ENCODE assay signal across 8 cellular contexts in genomic region chr2:174395284-174395968, GRCh38. TPM values are rescaled to one million over a fixed set of nuclear protein-coding genes. Genes with fewer than 3 reads are reported as not detected.
DNase-seq lines count a peak whose midpoint lies in the region; ATAC-seq, FAIRE-seq and TF ChIP-seq lines count a peak whose summit lies in the region.

TSS of gene SCRN3 (plus strand) at chr2:174395730. CDS start at chr2:174398284, 2,554 bp downstream.

- TF ChIP-seq CTCF in GM10266 (IDR thresholded peaks at IDR 0.05; ENCODE audit: control insufficient read depth, insufficient read depth, low read depth, missing control alignments) (no peak), pancreas (IDR thresholded peaks at IDR 0.05) (no peak), tibial artery (IDR thresholded peaks at IDR 0.05) (no peak)

- 0 to 1% methylated on average over 34 to 35 of the region's 35 CpGs for WGBS in pancreas, 2 donors

- H3K4me1 ChIP-seq in pancreas: peaks cover 0 to 22% (median 12%) of the 10 kb centered on the region in 3 donors
- peaks cover 0 to 36% (median 23%) of the 10 kb centered on the region in 4 donors for H3K4me1 ChIP-seq in tibial artery

- H3K36me3 ChIP-seq in pancreas: no peaks in the 10 kb centered on the region
- H3K36me3 ChIP-seq in tibial artery: peaks cover 0 to 9% (median 9%) of the 10 kb centered on the region in 3 donors

- H3K4me3 ChIP-seq in pancreas: peak within 1 kb of the TSS; percentile 39 to 76 (median 55)
- H3K4me3 ChIP-seq in tibial artery: peak within 1 kb of the TSS; percentile 66 to 87

- intact Hi-C loops in Right ventricle myocardium superior (cut with DNase I) (no loop called here), pancreas (cut with DNase I) (no loop called here), tibial artery (cut with DNase I; ENCODE audit: low total_unique reads) (no loop called here)

- FAIRE-seq in pancreas (lab: Jason Lieb, UNC): no peak

- ATAC-seq in HG02588 (IDR thresholded peaks at IDR 0.05; ENCODE audit: unreplicated experiment) (peak; percentile 96), Right ventricle myocardium superior (ENCODE audit: poor library complexity) (peak; percentile 94), pancreas (peak; percentile 96 to 99 (median 98))

- H3K27ac ChIP-seq in pancreas (peak within 1 kb of the TSS; percentile 78 to 91 (median 86)), tibial artery (peak within 1 kb of the TSS; percentile 70 to 82)

- no peaks in the 10 kb centered on the region for H3K27me3 ChIP-seq in pancreas
- H3K27me3 ChIP-seq in tibial artery: no peaks in the 10 kb centered on the region

- DNase-seq in GM10266 (ENCODE audit: extremely low spot score): peak; percentile 90
- DNase-seq in NCI-H1092 treated with DMSO at 0.1 percent for 48 hours (lab: John Stamatoyannopoulos, UW): peak; percentile 80
- peak; percentile 53 to 78 for DNase-seq in SW 1271 (lab: John Stamatoyannopoulos, UW)
- DNase-seq in activated naive CD8-positive, alpha-beta T cell treated with anti-CD3 and anti-CD28 coated beads, Interleukin-2, amount 50 U/mL, for 16 hours (ENCODE audit: low read depth, low spot score): peak; percentile 39
- peak; percentile 82 for DNase-seq in Right ventricle myocardium superior
- peak; percentile 81 to 93 (median 88) for DNase-seq in pancreas
- DNase-seq in tibial artery: peak; percentile 68 to 84

- no peaks in the 10 kb centered on the region for H3K9me3 ChIP-seq in pancreas
- H3K9me3 ChIP-seq in tibial artery: no peaks in the 10 kb centered on the region

RNA-seq across cellular contexts. Expression of gene SCRN3, which starts in this region (rescaled TPM):
- total RNA-seq in Right ventricle myocardium superior (41.2 TPM), pancreas (10 to 100 TPM in 4 of 6 donors, 1 to 10 TPM in 2; 8.2 to 14.8 (median 10.4) TPM)
- 1 to 10 TPM; 9.5 to 9.7 TPM for polyA plus RNA-seq in pancreas

Comparison
In these comparisons a context has a peak if more than half of its experiments do, and no peak if none do; other contexts are left out.
1. Peak in every context shown above with its lines: DNase-seq, ATAC-seq, H3K4me3 ChIP-seq and H3K27ac ChIP-seq.
2. DNase-seq: peak in every context shown above with its lines; median percentile 90 in GM10266; 88 in pancreas; 82 in Right ventricle myocardium superior; 80 in NCI-H1092 treated with DMSO at 0.1 percent for 48 hours; 76 in tibial artery; 66 in SW 1271; 39 in activated naive CD8-positive, alpha-beta T cell treated with anti-CD3 and anti-CD28 coated beads, Interleukin-2, amount 50 U/mL, for 16 hours.